8 cellular contexts compared by ENCODE assay signal in genomic region chr19:50556236-50557008, GRCh38. TPM values are rescaled to one million over a fixed set of nuclear protein-coding genes. Genes with fewer than 3 reads are reported as not detected.
DNase-seq lines count a peak whose midpoint lies in the region; ATAC-seq, FAIRE-seq and TF ChIP-seq lines count a peak whose summit lies in the region.

No MANE protein-coding gene starts in this region.

- H3K9me1 ChIP-seq in endothelial cell of umbilical vein (replicated peaks; ENCODE audit: control insufficient read depth, extremely low read depth, insufficient read depth, low read length), result no peaks in the 10 kb centered on the region

- CTCF ChIA-PET in endothelial cell of umbilical vein (lab: Charles Lee), result interaction anchor here (0.6 to 7.3 kb wide), 37 partner anchors 9 to 924 kb away, joined by 3 to 136 read pairs (median 4); partner anchors contain the start of genes ACP4 and JOSD2

- TF ChIP-seq CTCF in endothelial cell of umbilical vein (IDR thresholded peaks at IDR 0.05; ENCODE audit: extremely low read depth in 1 of 2, insufficient read depth in 1 of 2, low read depth in 1 of 2, low read length in 2 of 2) (peak; percentile 93 to 94), mucosa of descending colon (IDR thresholded peaks at IDR 0.05) (peak; percentile 74)

- intact Hi-C loops in endothelial cell of umbilical vein (cut with micrococcal nuclease), result loop anchor here (1.0 kb wide), 2 partner anchors 19 to 199 kb away; no protein-coding TSS in a partner anchor
- intact Hi-C loops in mucosa of descending colon (cut with DNase I, micrococcal nuclease), result no loop called here

- no peaks in the 10 kb centered on the region for H3K9me2 ChIP-seq in GM23248 (ENCODE audit: insufficient read depth)

- H3K4me2 ChIP-seq in GM23248 (ENCODE audit: unreplicated experiment) (peak overlapping the region; percentile 86), endothelial cell of umbilical vein (ENCODE audit: insufficient read depth, low read length) (peak overlapping the region; percentile 82)

- H3K27ac ChIP-seq in ACC112 (ENCODE audit: low read depth, low read length) (no peak overlapping the region), GM23248 (no peak overlapping the region), endothelial cell of umbilical vein (ENCODE audit: insufficient read depth, low read depth, low read length) (no peak overlapping the region)

- H3K27me3 ChIP-seq in ACC112 (ENCODE audit: insufficient read depth, low read length), result peaks cover 16% of the 10 kb centered on the region
- H3K27me3 ChIP-seq in GM23248 (replicated peaks; ENCODE audit: insufficient read depth), result peaks cover 23% of the 10 kb centered on the region
- peaks cover 3% of the 10 kb centered on the region in 2 experiments for H3K27me3 ChIP-seq in endothelial cell of umbilical vein (ENCODE audit: control insufficient read depth in 2 of 2, insufficient read depth in 2 of 2, low read length in 2 of 2)

- H3K9me3 ChIP-seq in GM23248 (ENCODE audit: low read depth) (no peaks in the 10 kb centered on the region), endothelial cell of umbilical vein (replicated peaks; ENCODE audit: control insufficient read depth, insufficient read depth, low read length) (no peaks in the 10 kb centered on the region), mucosa of descending colon (no peaks in the 10 kb centered on the region)

- H3K79me2 ChIP-seq in ACC112 (ENCODE audit: control insufficient read depth, insufficient read depth, low read length, unreplicated experiment), result no peaks in the 10 kb centered on the region
- no peaks in the 10 kb centered on the region for H3K79me2 ChIP-seq in GM23248 (ENCODE audit: insufficient read depth)
- H3K79me2 ChIP-seq in endothelial cell of umbilical vein (ENCODE audit: control insufficient read depth, insufficient read depth, low read length), result no peaks in the 10 kb centered on the region

- POLR2A ChIA-PET in endothelial cell of umbilical vein (lab: Charles Lee), result interaction anchor here (0.6 to 1.3 kb wide), 2 partner anchors 31 to 248 kb away, joined by 3 to 4 read pairs; no protein-coding TSS in a partner anchor

- in situ Hi-C loops in GM23248 (cut with MboI), result no loop called here

- H4K20me1 ChIP-seq in GM23248 (ENCODE audit: insufficient read depth) (no peaks in the 10 kb centered on the region), endothelial cell of umbilical vein (replicated peaks; ENCODE audit: control insufficient read depth, extremely low read depth, insufficient read depth, low read length) (no peaks in the 10 kb centered on the region)

- H2AFZ ChIP-seq in ACC112 (ENCODE audit: low read length, unreplicated experiment) (peak overlapping the region; percentile 62), GM23248 (peak overlapping the region; percentile 94), endothelial cell of umbilical vein (ENCODE audit: low read depth, low read length) (peak overlapping the region; percentile 100)

- H3K9ac ChIP-seq in GM23248 (no peak overlapping the region), endothelial cell of umbilical vein (replicated peaks; ENCODE audit: extremely low read depth, insufficient read depth, low read length) (no peak overlapping the region)

- FAIRE-seq in endothelial cell of umbilical vein (lab: Jason Lieb, UNC), result peak; percentile 35

- DNase-seq in GM23248, result peak; percentile 72
- DNase-seq in NOMO-1 treated with dmso at 0.1 percent for 144 hours (lab: John Stamatoyannopoulos, UW; ENCODE audit: unreplicated experiment), result peak; percentile 43
- DNase-seq in activated CD8-positive, alpha-beta memory T cell treated with anti-CD3 and anti-CD28 coated beads, Interleukin-2, amount 50 U/mL, for 4 hours, result peak; percentile 74
- DNase-seq in endothelial cell of umbilical vein (ENCODE audit: low read depth, low spot score), result peak; percentile 67
- DNase-seq in mucosa of descending colon, result peak; percentile 64 to 81 (median 74)
- DNase-seq in stimulated activated CD8-positive, alpha-beta memory T cell treated with anti-CD3 and anti-CD28 coated beads, Interleukin-2, amount 100 ng/mL, for 48 hours (ENCODE audit: low read depth in 2 of 2), result peak; percentile 72 to 78

- H3K4me3 ChIP-seq in ACC112 (ENCODE audit: low read depth, low read length), result peak overlapping the region; percentile 70
- H3K4me3 ChIP-seq in GM23248, result peak overlapping the region; percentile 72
- peak overlapping the region; percentile 35 to 69 (median 43) for H3K4me3 ChIP-seq in endothelial cell of umbilical vein (replicated peaks in 1 of 3; ENCODE audit: insufficient read depth in 1 of 3, low read depth in 1 of 3, low read length in 3 of 3)
- H3K4me3 ChIP-seq in mucosa of descending colon, result no peak overlapping the region

- no TSS peak for BruUV-seq in endothelial cell of umbilical vein (replicated peaks; lab: Mats Ljungman, UMichigan)

- WGBS in GM23248 (ENCODE audit: low coverage in 1 of 2, low lambda C conversion rate in 2 of 2, missing lambda C conversion rate in 2 of 2), 2 experiments, result 0 to 2% methylated on average over 27 to 42 of the region's 42 CpGs

- no peak for TF ChIP-seq POLR2A in endothelial cell of umbilical vein (IDR thresholded peaks at IDR 0.05; ENCODE audit: low read depth, low read length)

- dilution Hi-C loops in endothelial cell of umbilical vein (cut with MboI; ENCODE audit: extremely low pct_ligation_motif_present, low sequenced_read_pairs), result no loop called here

- ATAC-seq in mucosa of descending colon, result peak; percentile 76
- ATAC-seq in HG03520 (IDR thresholded peaks at IDR 0.05; ENCODE audit: unreplicated experiment), result no peak

- H3K4me1 ChIP-seq in ACC112 (ENCODE audit: control insufficient read depth, insufficient read depth, low read length, unreplicated experiment) (no peaks in the 10 kb centered on the region), GM23248 (ENCODE audit: insufficient read depth) (no peaks in the 10 kb centered on the region), endothelial cell of umbilical vein (ENCODE audit: control insufficient read depth, extremely low read depth, insufficient read depth, low read length) (peaks cover 3% of the 10 kb centered on the region), mucosa of descending colon (ENCODE audit: low read depth) (peaks cover 8% of the 10 kb centered on the region)

- H3K36me3 ChIP-seq in ACC112 (ENCODE audit: insufficient read depth, low read length), result no peaks in the 10 kb centered on the region
- no peaks in the 10 kb centered on the region for H3K36me3 ChIP-seq in GM23248 (ENCODE audit: low read depth)
- H3K36me3 ChIP-seq in endothelial cell of umbilical vein (ENCODE audit: control insufficient read depth in 2 of 2, extremely low read depth in 1 of 2, insufficient read depth in 2 of 2, low read length in 2 of 2), result no peaks in the 10 kb centered on the region
- H3K36me3 ChIP-seq in mucosa of descending colon (ENCODE audit: low read depth), result no peaks in the 10 kb centered on the region

- no peaks in the 10 kb centered on the region for H3F3A ChIP-seq in GM23248 (ENCODE audit: insufficient read depth)

TF ChIP-seq in endothelial cell of umbilical vein, 7 proteins besides CTCF, POLR2A, EP300 and RAD21 (continues in another document):
- TF ChIP-seq GATA2 (IDR thresholded peaks at IDR 0.05; ENCODE audit: insufficient read depth, insufficient read length, low read depth, low read length) (no peak), FOS (IDR thresholded peaks at IDR 0.05; ENCODE audit: borderline replicate concordance, insufficient read depth, low read length) (no peak), EZH2 (IDR thresholded peaks at IDR 0.05; ENCODE audit: borderline replicate concordance, low read depth, low read length, severe bottlenecking) (no peak), JUN (IDR thresholded peaks at IDR 0.05; ENCODE audit: borderline replicate concordance, insufficient read depth, insufficient read length, low read depth) (no peak)

RNA-seq across cellular contexts. Expression of gene LRRC4B, which starts 11.8 kb away (rescaled TPM):
- total RNA-seq in GM23248 (2014; rRNA removed; shearing (Covaris generic)), result not detected in 2 replicates
- not detected in 2 replicates for polyA plus RNA-seq in GM23248 (2016; fragmentation: Nextera tagmentation; extraction: Ambion mirVana)
- total RNA-seq in endothelial cell of umbilical vein, result not detected in 2 replicates
- 0.08 and 0.10 TPM in 2 replicates for polyA plus RNA-seq in endothelial cell of umbilical vein
- 0.06 TPM in 1 of 2 replicates, not detected in the other for polyA plus RNA-seq in endothelial cell of umbilical vein (2011; cell fraction: cytosol; rRNA removed)
- not detected in 2 replicates for polyA plus RNA-seq in endothelial cell of umbilical vein (2011; cell fraction: nucleus; rRNA removed)
- 0.13 and 0.33 TPM in 2 replicates for polyA plus RNA-seq in endothelial cell of umbilical vein (2012)
- polyA minus RNA-seq in endothelial cell of umbilical vein, result 0.07 and 0.15 TPM in 2 replicates
- polyA minus RNA-seq in endothelial cell of umbilical vein (2011; cell fraction: cytosol; rRNA and poly(A)+ RNA removed), result not detected
- polyA minus RNA-seq in endothelial cell of umbilical vein (2011; cell fraction: nucleus; rRNA and poly(A)+ RNA removed), result 0.14 TPM in 1 of 2 replicates, not detected in the other
- 1 to 10 TPM in 2 of 3 donors, under 1 TPM in 1; 0.52 to 4.8 (median 1.3) TPM for total RNA-seq in mucosa of descending colon

RNA-seq across cellular contexts. Expression of gene ASPDH, which starts 42.7 kb away (rescaled TPM):
- total RNA-seq in GM23248 (2014; rRNA removed; shearing (Covaris generic)), result not detected in 2 replicates
- not detected in 2 replicates for polyA plus RNA-seq in GM23248 (2016; fragmentation: Nextera tagmentation; extraction: Ambion mirVana)
- not detected in 2 replicates for total RNA-seq in endothelial cell of umbilical vein
- not detected in 2 replicates for polyA plus RNA-seq in endothelial cell of umbilical vein
- not detected in 2 replicates for polyA plus RNA-seq in endothelial cell of umbilical vein (2011; cell fraction: cytosol; rRNA removed)
- polyA plus RNA-seq in endothelial cell of umbilical vein (2011; cell fraction: nucleus; rRNA removed), result not detected in 2 replicates
- not detected in 2 replicates for polyA plus RNA-seq in endothelial cell of umbilical vein (2012)
- polyA minus RNA-seq in endothelial cell of umbilical vein, result not detected in 2 replicates
- polyA minus RNA-seq in endothelial cell of umbilical vein (2011; cell fraction: cytosol; rRNA and poly(A)+ RNA removed), result not detected
- not detected in 2 replicates for polyA minus RNA-seq in endothelial cell of umbilical vein (2011; cell fraction: nucleus; rRNA and poly(A)+ RNA removed)
- total RNA-seq in mucosa of descending colon, result not detected

RNA-seq across cellular contexts. Expression of gene JOSD2, which starts 45.4 kb away (rescaled TPM):
- total RNA-seq in GM23248 (2014; rRNA removed; shearing (Covaris generic)), result 50.7 and 55.2 TPM in 2 replicates
- polyA plus RNA-seq in GM23248 (2016; fragmentation: Nextera tagmentation; extraction: Ambion mirVana) (98.5 and 108 TPM in 2 replicates), endothelial cell of umbilical vein (62.8 and 103 TPM in 2 replicates)
- total RNA-seq in endothelial cell of umbilical vein (33.8 and 37.4 TPM in 2 replicates), mucosa of descending colon (10 to 100 TPM; 33.4 to 41.2 (median 37.2) TPM)
- polyA plus RNA-seq in endothelial cell of umbilical vein (2011; cell fraction: cytosol; rRNA removed), result 21.3 and 39.0 TPM in 2 replicates
- polyA plus RNA-seq in endothelial cell of umbilical vein (2011; cell fraction: nucleus; rRNA removed), result 13.0 and 13.9 TPM in 2 replicates
- 20.5 and 47.5 TPM in 2 replicates for polyA plus RNA-seq in endothelial cell of umbilical vein (2012)
- polyA minus RNA-seq in endothelial cell of umbilical vein, result 4.4 and 9.4 TPM in 2 replicates
- 16.5 TPM for polyA minus RNA-seq in endothelial cell of umbilical vein (2011; cell fraction: cytosol; rRNA and poly(A)+ RNA removed)
- polyA minus RNA-seq in endothelial cell of umbilical vein (2011; cell fraction: nucleus; rRNA and poly(A)+ RNA removed), result 3.7 and 4.0 TPM in 2 replicates
